Comparison of ENCODE assay signal across 1 cellular context in genomic region chr11:72735495-72736027, GRCh38.
TF ChIP-seq lines count a peak whose summit lies in the region.

No MANE protein-coding gene starts in this region.

TF ChIP-seq in K562, 482 proteins besides CTCF, POLR2A, EP300 and RAD21 (continued from another document and continues in another):
- TF ChIP-seq, protein P1, sequence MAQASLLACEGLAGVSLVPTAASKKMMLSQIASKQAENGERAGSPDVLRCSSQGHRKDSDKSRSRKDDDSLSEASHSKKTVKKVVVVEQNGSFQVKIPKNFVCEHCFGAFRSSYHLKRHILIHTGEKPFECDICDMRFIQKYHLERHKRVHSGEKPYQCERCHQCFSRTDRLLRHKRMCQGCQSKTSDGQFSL (CRISPR knock-in tag; IDR thresholded peaks at IDR 0.05) = no peak
- TF ChIP-seq, protein P1 (tag; IDR thresholded peaks at IDR 0.05) = no peak
- TF ChIP-seq RBM22 (IDR thresholded peaks at IDR 0.05; ENCODE audit: low read depth, low read length, poor library complexity, severe bottlenecking) (no peak), CBFA2T2 (conservative IDR thresholded peaks at IDR 0.05) (peak; percentile 54; the same call in 1 of the 2 replicates), TBL1XR1 (IDR thresholded peaks at IDR 0.05; ENCODE audit: low read length in 2 of 2) (no peak; a peak in 1 of 4 replicates), CREM (IDR thresholded peaks at IDR 0.05; ENCODE audit: low read depth) (peak; percentile 31; the same call in 1 of the 2 replicates), GATAD2A (IDR thresholded peaks at IDR 0.05) (no peak), HSF4 (CRISPR knock-in tag; IDR thresholded peaks at IDR 0.05; ENCODE audit: borderline replicate concordance) (no peak), ZNF23 (CRISPR knock-in tag; IDR thresholded peaks at IDR 0.05) (no peak), ZC3H11A (IDR thresholded peaks at IDR 0.05; ENCODE audit: low read depth, low read length) (no peak), EWSR1 (IDR thresholded peaks at IDR 0.05; ENCODE audit: borderline replicate concordance, low read depth, partially characterized antibody) (no peak), CHD4 (IDR thresholded peaks at IDR 0.05; ENCODE audit: insufficient read depth, insufficient replicate concordance, low read depth, low read length, poor library complexity, severe bottlenecking) (no peak), CBX1 (IDR thresholded peaks at IDR 0.05; ENCODE audit: low read depth) (no peak), SMARCA5 (IDR thresholded peaks at IDR 0.05) (peak; percentile 81), ERF (CRISPR knock-in tag; IDR thresholded peaks at IDR 0.05) (no peak), DMBX1 (CRISPR knock-in tag; IDR thresholded peaks at IDR 0.05; ENCODE audit: borderline replicate concordance) (0 out of 2 replicates have a peak, but pooled peaks have one; percentile 23), L3MBTL2 (IDR thresholded peaks at IDR 0.05) (peak; percentile 62), RNF219 (CRISPR knock-in tag; IDR thresholded peaks at IDR 0.05) (no peak), ZKSCAN8 (CRISPR knock-in tag; IDR thresholded peaks at IDR 0.05) (peak; percentile 89), ZBTB2 (IDR thresholded peaks at IDR 0.05) (0 out of 2 replicates have a peak, but pooled peaks have one; percentile 20), FOXJ3 (CRISPR knock-in tag; IDR thresholded peaks at IDR 0.05) (no peak), MCM7 (IDR thresholded peaks at IDR 0.05) (no peak), PURB (CRISPR knock-in tag; IDR thresholded peaks at IDR 0.05; ENCODE audit: low read depth) (no peak), ESRRA (IDR thresholded peaks at IDR 0.05; ENCODE audit: borderline replicate concordance, low read depth) (no peak; the same call in 1 of the 2 replicates)
- TF ChIP-seq, protein P2, sequence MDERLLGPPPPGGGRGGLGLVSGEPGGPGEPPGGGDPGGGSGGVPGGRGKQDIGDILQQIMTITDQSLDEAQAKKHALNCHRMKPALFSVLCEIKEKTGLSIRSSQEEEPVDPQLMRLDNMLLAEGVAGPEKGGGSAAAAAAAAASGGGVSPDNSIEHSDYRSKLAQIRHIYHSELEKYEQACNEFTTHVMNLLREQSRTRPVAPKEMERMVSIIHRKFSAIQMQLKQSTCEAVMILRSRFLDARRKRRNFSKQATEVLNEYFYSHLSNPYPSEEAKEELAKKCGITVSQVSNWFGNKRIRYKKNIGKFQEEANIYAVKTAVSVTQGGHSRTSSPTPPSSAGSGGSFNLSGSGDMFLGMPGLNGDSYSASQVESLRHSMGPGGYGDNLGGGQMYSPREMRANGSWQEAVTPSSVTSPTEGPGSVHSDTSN (CRISPR knock-in tag; IDR thresholded peaks at IDR 0.05; ENCODE audit: low read depth) = no peak
- TF ChIP-seq, protein P2 (tag; conservative IDR thresholded peaks at IDR 0.05; ENCODE audit: low read depth) = peak; percentile 72; the same call in 1 of the 2 replicates
- TF ChIP-seq, protein P3, sequence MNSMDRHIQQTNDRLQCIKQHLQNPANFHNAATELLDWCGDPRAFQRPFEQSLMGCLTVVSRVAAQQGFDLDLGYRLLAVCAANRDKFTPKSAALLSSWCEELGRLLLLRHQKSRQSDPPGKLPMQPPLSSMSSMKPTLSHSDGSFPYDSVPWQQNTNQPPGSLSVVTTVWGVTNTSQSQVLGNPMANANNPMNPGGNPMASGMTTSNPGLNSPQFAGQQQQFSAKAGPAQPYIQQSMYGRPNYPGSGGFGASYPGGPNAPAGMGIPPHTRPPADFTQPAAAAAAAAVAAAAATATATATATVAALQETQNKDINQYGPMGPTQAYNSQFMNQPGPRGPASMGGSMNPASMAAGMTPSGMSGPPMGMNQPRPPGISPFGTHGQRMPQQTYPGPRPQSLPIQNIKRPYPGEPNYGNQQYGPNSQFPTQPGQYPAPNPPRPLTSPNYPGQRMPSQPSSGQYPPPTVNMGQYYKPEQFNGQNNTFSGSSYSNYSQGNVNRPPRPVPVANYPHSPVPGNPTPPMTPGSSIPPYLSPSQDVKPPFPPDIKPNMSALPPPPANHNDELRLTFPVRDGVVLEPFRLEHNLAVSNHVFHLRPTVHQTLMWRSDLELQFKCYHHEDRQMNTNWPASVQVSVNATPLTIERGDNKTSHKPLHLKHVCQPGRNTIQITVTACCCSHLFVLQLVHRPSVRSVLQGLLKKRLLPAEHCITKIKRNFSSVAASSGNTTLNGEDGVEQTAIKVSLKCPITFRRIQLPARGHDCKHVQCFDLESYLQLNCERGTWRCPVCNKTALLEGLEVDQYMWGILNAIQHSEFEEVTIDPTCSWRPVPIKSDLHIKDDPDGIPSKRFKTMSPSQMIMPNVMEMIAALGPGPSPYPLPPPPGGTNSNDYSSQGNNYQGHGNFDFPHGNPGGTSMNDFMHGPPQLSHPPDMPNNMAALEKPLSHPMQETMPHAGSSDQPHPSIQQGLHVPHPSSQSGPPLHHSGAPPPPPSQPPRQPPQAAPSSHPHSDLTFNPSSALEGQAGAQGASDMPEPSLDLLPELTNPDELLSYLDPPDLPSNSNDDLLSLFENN (IDR thresholded peaks at IDR 0.05; ENCODE audit: low read depth in 2 of 2, low read length in 2 of 2) = no peak
- TF ChIP-seq, protein P4, sequence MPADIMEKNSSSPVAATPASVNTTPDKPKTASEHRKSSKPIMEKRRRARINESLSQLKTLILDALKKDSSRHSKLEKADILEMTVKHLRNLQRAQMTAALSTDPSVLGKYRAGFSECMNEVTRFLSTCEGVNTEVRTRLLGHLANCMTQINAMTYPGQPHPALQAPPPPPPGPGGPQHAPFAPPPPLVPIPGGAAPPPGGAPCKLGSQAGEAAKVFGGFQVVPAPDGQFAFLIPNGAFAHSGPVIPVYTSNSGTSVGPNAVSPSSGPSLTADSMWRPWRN (IDR thresholded peaks at IDR 0.05; ENCODE audit: low read depth) = no peak
- TF ChIP-seq, protein P5, sequence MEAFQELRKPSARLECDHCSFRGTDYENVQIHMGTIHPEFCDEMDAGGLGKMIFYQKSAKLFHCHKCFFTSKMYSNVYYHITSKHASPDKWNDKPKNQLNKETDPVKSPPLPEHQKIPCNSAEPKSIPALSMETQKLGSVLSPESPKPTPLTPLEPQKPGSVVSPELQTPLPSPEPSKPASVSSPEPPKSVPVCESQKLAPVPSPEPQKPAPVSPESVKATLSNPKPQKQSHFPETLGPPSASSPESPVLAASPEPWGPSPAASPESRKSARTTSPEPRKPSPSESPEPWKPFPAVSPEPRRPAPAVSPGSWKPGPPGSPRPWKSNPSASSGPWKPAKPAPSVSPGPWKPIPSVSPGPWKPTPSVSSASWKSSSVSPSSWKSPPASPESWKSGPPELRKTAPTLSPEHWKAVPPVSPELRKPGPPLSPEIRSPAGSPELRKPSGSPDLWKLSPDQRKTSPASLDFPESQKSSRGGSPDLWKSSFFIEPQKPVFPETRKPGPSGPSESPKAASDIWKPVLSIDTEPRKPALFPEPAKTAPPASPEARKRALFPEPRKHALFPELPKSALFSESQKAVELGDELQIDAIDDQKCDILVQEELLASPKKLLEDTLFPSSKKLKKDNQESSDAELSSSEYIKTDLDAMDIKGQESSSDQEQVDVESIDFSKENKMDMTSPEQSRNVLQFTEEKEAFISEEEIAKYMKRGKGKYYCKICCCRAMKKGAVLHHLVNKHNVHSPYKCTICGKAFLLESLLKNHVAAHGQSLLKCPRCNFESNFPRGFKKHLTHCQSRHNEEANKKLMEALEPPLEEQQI (IDR thresholded peaks at IDR 0.05) = no peak
- TF ChIP-seq, protein P6, sequence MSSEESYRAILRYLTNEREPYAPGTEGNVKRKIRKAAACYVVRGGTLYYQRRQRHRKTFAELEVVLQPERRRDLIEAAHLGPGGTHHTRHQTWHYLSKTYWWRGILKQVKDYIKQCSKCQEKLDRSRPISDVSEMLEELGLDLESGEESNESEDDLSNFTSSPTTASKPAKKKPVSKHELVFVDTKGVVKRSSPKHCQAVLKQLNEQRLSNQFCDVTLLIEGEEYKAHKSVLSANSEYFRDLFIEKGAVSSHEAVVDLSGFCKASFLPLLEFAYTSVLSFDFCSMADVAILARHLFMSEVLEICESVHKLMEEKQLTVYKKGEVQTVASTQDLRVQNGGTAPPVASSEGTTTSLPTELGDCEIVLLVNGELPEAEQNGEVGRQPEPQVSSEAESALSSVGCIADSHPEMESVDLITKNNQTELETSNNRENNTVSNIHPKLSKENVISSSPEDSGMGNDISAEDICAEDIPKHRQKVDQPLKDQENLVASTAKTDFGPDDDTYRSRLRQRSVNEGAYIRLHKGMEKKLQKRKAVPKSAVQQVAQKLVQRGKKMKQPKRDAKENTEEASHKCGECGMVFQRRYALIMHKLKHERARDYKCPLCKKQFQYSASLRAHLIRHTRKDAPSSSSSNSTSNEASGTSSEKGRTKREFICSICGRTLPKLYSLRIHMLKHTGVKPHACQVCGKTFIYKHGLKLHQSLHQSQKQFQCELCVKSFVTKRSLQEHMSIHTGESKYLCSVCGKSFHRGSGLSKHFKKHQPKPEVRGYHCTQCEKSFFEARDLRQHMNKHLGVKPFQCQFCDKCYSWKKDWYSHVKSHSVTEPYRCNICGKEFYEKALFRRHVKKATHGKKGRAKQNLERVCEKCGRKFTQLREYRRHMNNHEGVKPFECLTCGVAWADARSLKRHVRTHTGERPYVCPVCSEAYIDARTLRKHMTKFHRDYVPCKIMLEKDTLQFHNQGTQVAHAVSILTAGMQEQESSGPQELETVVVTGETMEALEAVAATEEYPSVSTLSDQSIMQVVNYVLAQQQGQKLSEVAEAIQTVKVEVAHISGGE (CRISPR knock-in tag; IDR thresholded peaks at IDR 0.05) = no peak
- TF ChIP-seq, protein P7, sequence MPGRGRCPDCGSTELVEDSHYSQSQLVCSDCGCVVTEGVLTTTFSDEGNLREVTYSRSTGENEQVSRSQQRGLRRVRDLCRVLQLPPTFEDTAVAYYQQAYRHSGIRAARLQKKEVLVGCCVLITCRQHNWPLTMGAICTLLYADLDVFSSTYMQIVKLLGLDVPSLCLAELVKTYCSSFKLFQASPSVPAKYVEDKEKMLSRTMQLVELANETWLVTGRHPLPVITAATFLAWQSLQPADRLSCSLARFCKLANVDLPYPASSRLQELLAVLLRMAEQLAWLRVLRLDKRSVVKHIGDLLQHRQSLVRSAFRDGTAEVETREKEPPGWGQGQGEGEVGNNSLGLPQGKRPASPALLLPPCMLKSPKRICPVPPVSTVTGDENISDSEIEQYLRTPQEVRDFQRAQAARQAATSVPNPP (IDR thresholded peaks at IDR 0.05; ENCODE audit: borderline replicate concordance, insufficient read depth, insufficient read length) = no peak
- TF ChIP-seq, protein P8, sequence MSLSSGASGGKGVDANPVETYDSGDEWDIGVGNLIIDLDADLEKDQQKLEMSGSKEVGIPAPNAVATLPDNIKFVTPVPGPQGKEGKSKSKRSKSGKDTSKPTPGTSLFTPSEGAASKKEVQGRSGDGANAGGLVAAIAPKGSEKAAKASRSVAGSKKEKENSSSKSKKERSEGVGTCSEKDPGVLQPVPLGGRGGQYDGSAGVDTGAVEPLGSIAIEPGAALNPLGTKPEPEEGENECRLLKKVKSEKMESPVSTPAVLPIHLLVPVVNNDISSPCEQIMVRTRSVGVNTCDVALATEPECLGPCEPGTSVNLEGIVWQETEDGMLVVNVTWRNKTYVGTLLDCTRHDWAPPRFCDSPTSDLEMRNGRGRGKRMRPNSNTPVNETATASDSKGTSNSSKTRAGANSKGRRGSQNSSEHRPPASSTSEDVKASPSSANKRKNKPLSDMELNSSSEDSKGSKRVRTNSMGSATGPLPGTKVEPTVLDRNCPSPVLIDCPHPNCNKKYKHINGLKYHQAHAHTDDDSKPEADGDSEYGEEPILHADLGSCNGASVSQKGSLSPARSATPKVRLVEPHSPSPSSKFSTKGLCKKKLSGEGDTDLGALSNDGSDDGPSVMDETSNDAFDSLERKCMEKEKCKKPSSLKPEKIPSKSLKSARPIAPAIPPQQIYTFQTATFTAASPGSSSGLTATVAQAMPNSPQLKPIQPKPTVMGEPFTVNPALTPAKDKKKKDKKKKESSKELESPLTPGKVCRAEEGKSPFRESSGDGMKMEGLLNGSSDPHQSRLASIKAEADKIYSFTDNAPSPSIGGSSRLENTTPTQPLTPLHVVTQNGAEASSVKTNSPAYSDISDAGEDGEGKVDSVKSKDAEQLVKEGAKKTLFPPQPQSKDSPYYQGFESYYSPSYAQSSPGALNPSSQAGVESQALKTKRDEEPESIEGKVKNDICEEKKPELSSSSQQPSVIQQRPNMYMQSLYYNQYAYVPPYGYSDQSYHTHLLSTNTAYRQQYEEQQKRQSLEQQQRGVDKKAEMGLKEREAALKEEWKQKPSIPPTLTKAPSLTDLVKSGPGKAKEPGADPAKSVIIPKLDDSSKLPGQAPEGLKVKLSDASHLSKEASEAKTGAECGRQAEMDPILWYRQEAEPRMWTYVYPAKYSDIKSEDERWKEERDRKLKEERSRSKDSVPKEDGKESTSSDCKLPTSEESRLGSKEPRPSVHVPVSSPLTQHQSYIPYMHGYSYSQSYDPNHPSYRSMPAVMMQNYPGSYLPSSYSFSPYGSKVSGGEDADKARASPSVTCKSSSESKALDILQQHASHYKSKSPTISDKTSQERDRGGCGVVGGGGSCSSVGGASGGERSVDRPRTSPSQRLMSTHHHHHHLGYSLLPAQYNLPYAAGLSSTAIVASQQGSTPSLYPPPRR (CRISPR knock-in tag; IDR thresholded peaks at IDR 0.05; ENCODE audit: borderline replicate concordance) = no peak
